10 cellular contexts compared by ENCODE assay signal in the genomic region with DNA sequence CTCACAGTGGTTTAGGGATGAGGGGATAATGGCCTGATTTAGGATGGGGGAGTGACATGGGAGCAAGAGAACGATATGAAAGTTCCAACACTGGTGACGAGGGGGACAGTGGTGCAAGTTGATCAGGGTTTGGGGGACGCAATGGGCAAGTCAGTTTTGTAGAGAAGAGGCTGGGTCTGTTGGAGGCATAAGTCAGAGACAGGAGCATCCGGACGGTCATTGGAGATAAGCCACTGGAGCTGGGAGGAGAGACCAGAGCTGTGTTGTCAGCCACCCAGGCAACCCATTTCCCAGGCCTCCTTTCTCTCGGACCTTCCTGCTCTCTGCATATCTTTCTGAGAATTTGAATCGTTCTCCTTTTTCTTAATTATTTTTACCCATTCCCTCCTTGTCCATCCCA.
"Had no signal": no experiment of that assay in that cellular context is flagged by ENCODE, and none has a peak within 500 bp of the region (broad histone marks: within the 10 kb centered on the region; RNA-seq: fewer than 3 reads in every experiment).

No MANE protein-coding gene starts in this region.

- ATAC-seq: gastroesophageal sphincter had no signal

- H3K36me3 ChIP-seq: neural progenitor cell had no signal

- DNase-seq: effector memory CD4-positive, alpha-beta T cell; kidney glomerular epithelial cell; retina; stimulated activated CD4-positive, alpha-beta T cell treated with anti-CD3 and anti-CD28 coated beads, Interleukin-4, amount 100 ng/mL, for 1 hour; stimulated activated CD8-positive, alpha-beta memory T cell treated with anti-CD3 and anti-CD28 coated beads, Interleukin-4, amount 100 ng/mL, for 48 hours; thyroid gland had no signal

- H3K4me3 Mint-ChIP-seq: neural progenitor cell had no signal

- H3K27ac ChIP-seq: gastroesophageal sphincter, hepatocyte, neural progenitor cell, parathyroid adenoma, thyroid gland had no signal

- H3K27me3 ChIP-seq: gastroesophageal sphincter, hepatocyte, neural progenitor cell, thyroid gland had no signal

- H3K4me1 ChIP-seq: gastroesophageal sphincter, neural progenitor cell, parathyroid adenoma had no signal

- H3K4me2 ChIP-seq: hepatocyte, neural progenitor cell had no signal

- H3K9ac ChIP-seq: neural progenitor cell, parathyroid adenoma had no signal

- H2AFZ ChIP-seq: hepatocyte, neural progenitor cell, parathyroid adenoma had no signal

- H3K79me2 ChIP-seq: hepatocyte, parathyroid adenoma had no signal

- H3K4me3 ChIP-seq: gastroesophageal sphincter, hepatocyte, neural progenitor cell, thyroid gland had no signal

- H3K9me3 ChIP-seq: gastroesophageal sphincter, thyroid gland had no signal

- H3K9me3 Mint-ChIP-seq: neural progenitor cell had no signal
